In genomic region chrX:140298946-140299345, GRCh38 we compare ENCODE assay signal across 26 cellular contexts.
"Had no signal": no experiment of that assay in that cellular context is flagged by ENCODE, and none has a peak within 500 bp of the region (broad histone marks: within the 10 kb centered on the region; RNA-seq: fewer than 3 reads in every experiment).

No MANE protein-coding gene starts in this region.

- ATAC-seq: activated CD8-positive, alpha-beta memory T cell treated with anti-CD3 and anti-CD28 coated beads, Interleukin-2, amount 10 ng/mL, durations not matched to agents 7 days and 5 days; activated naive CD4-positive, alpha-beta T cell treated with anti-CD3 and anti-CD28 coated beads, Interleukin-2, amount 50 U/mL, for 72 hours; activated naive CD8-positive, alpha-beta T cell treated with anti-CD3 and anti-CD28 coated beads, Interleukin-2, amount 50 U/mL, for 24 hours had no signal

- H3K4me3 Mint-ChIP-seq: activated CD4-positive, alpha-beta T cell treated with anti-CD3 and anti-CD28 coated beads, Interleukin-2, amount 10 ng/mL, durations not matched to agents 24 days and 14 days; activated CD8-positive, alpha-beta memory T cell treated with anti-CD3 and anti-CD28 coated beads, Interleukin-2, amount 10 ng/mL, durations not matched to agents 7 days and 5 days; activated naive CD8-positive, alpha-beta T cell treated with anti-CD3 and anti-CD28 coated beads, Interleukin-2, amount 50 U/mL, for 24 hours; activated T-cell treated with anti-CD3 and anti-CD28 coated beads, Interleukin-2, amount 50 U/mL, for 24 hours; central memory CD8-positive, alpha-beta T cell; T-helper 1 cell treated with Interleukin-12 subunit alpha and Interleukin-12 subunit beta and Interleukin-4 antibody, amounts not matched to agents 30 μg/mL and 1 μg/mL, for 36 hours had no signal

- H3K4me1 ChIP-seq: Peyer's patch had no signal

- H3K36me3 ChIP-seq: Peyer's patch had no signal

- DNase-seq: activated CD4-positive, alpha-beta T cell treated with anti-CD3 and anti-CD28 coated beads for 1 hour; activated CD4-positive, alpha-beta T cell treated with anti-CD3 and anti-CD28 coated beads, Interleukin-2, amount 10 ng/mL, durations not matched to agents 24 days and 14 days; activated CD4-positive, alpha-beta T cell treated with anti-CD3 and anti-CD28 coated beads, Interleukin-2, amount 50 U/mL, for 48 hours; activated CD8-positive, alpha-beta memory T cell treated with anti-CD3 and anti-CD28 coated beads, Interleukin-2, amount 10 ng/mL, durations not matched to agents 7 days and 5 days; activated effector memory CD4-positive, alpha-beta T cell treated with anti-CD3 and anti-CD28 coated beads, Interleukin-2, amount 50 U/mL, for 16 hours; activated naive CD4-positive, alpha-beta T cell treated with Interleukin-2 at 50 U/mL for 16 hours; activated naive CD8-positive, alpha-beta T cell treated with anti-CD3 and anti-CD28 coated beads, Interleukin-2, amount 50 U/mL, for 24 hours; activated T-cell treated with anti-CD3 and anti-CD28 coated beads, Interleukin-2, amount 50 U/mL, for 24 hours; amniotic stem cell; Kasumi-1; KBM-7; NCI-H1092; NCI-H1417; NCI-H1694; NCI-H2029; NCI-H345; NCI-H510A; NCI-H526 treated with DMSO at 0.1 percent for 48 hours; NCI-H82; NK-92 treated with Interleukin-12 subunit alpha and Interleukin-12 subunit beta, amount 100 ng/mL, for 24 hours; Peyer's patch; SHP77 had no signal

- H3K4me1 Mint-ChIP-seq: activated CD4-positive, alpha-beta T cell treated with anti-CD3 and anti-CD28 coated beads, Interleukin-2, amount 10 ng/mL, durations not matched to agents 24 days and 14 days; activated CD8-positive, alpha-beta memory T cell treated with anti-CD3 and anti-CD28 coated beads, Interleukin-2, amount 10 ng/mL, durations not matched to agents 7 days and 5 days; activated naive CD8-positive, alpha-beta T cell treated with anti-CD3 and anti-CD28 coated beads, Interleukin-2, amount 50 U/mL, for 24 hours; central memory CD8-positive, alpha-beta T cell had no signal

- H3K27me3 Mint-ChIP-seq: activated CD4-positive, alpha-beta T cell treated with anti-CD3 and anti-CD28 coated beads, Interleukin-2, amount 10 ng/mL, durations not matched to agents 24 days and 14 days; activated CD8-positive, alpha-beta memory T cell treated with anti-CD3 and anti-CD28 coated beads, Interleukin-2, amount 10 ng/mL, durations not matched to agents 7 days and 5 days; activated naive CD8-positive, alpha-beta T cell treated with anti-CD3 and anti-CD28 coated beads, Interleukin-2, amount 50 U/mL, for 24 hours; brain; central memory CD8-positive, alpha-beta T cell had no signal

- H3K27ac Mint-ChIP-seq: activated CD4-positive, alpha-beta T cell treated with anti-CD3 and anti-CD28 coated beads, Interleukin-2, amount 10 ng/mL, durations not matched to agents 24 days and 14 days; activated CD8-positive, alpha-beta memory T cell treated with anti-CD3 and anti-CD28 coated beads, Interleukin-2, amount 10 ng/mL, durations not matched to agents 7 days and 5 days; activated naive CD4-positive, alpha-beta T cell treated with anti-CD3 and anti-CD28 coated beads, Interleukin-2, amount 50 U/mL, for 72 hours; activated naive CD8-positive, alpha-beta T cell treated with anti-CD3 and anti-CD28 coated beads, Interleukin-2, amount 50 U/mL, for 24 hours; activated T-cell treated with anti-CD3 and anti-CD28 coated beads, Interleukin-2, amount 50 U/mL, for 24 hours; T-helper 1 cell treated with Interleukin-12 subunit alpha and Interleukin-12 subunit beta and Interleukin-4 antibody, amounts not matched to agents 30 μg/mL and 1 μg/mL, for 36 hours had no signal

- H3K36me3 Mint-ChIP-seq: activated CD8-positive, alpha-beta memory T cell treated with anti-CD3 and anti-CD28 coated beads, Interleukin-2, amount 10 ng/mL, durations not matched to agents 7 days and 5 days; activated naive CD4-positive, alpha-beta T cell treated with anti-CD3 and anti-CD28 coated beads, Interleukin-2, amount 50 U/mL, for 72 hours; brain had no signal

- H3K9me3 ChIP-seq: Peyer's patch had no signal

- H3K4me3 ChIP-seq: Peyer's patch had no signal

- H3K9me3 Mint-ChIP-seq: activated CD4-positive, alpha-beta T cell treated with anti-CD3 and anti-CD28 coated beads, Interleukin-2, amount 10 ng/mL, durations not matched to agents 24 days and 14 days; activated naive CD4-positive, alpha-beta T cell treated with anti-CD3 and anti-CD28 coated beads, Interleukin-2, amount 50 U/mL, for 72 hours; activated naive CD8-positive, alpha-beta T cell treated with anti-CD3 and anti-CD28 coated beads, Interleukin-2, amount 50 U/mL, for 24 hours; activated T-cell treated with anti-CD3 and anti-CD28 coated beads, Interleukin-2, amount 50 U/mL, for 24 hours; T-helper 1 cell treated with Interleukin-12 subunit alpha and Interleukin-12 subunit beta and Interleukin-4 antibody, amounts not matched to agents 30 μg/mL and 1 μg/mL, for 36 hours had no signal

- H3K27ac ChIP-seq: Peyer's patch had no signal

- H3K27me3 ChIP-seq: Peyer's patch had no signal
